In genomic region chr10:123262456-123262855, GRCh38 we compare ENCODE assay signal across 19 cellular contexts.
A peak's percentile ranks its signal among the peaks of the same experiment; 100 is the strongest.
DNase-seq lines count a peak whose midpoint lies in the region; ATAC-seq and TF ChIP-seq lines count a peak whose summit lies in the region.
"Had no signal": no experiment of that assay in that cellular context is flagged by ENCODE, and none has a peak within 500 bp of the region (broad histone marks: within the 10 kb centered on the region; RNA-seq: fewer than 3 reads in every experiment).

No MANE protein-coding gene starts in this region.

- peak; percentile 20 for DNase-seq in HT1080 (ENCODE audit: low read depth)
- peak; percentile 10 for DNase-seq in NCI-H524 treated with DMSO at 0.1 percent for 48 hours (lab: John Stamatoyannopoulos, UW)
- peak; percentile 64 to 76 for DNase-seq in SJCRH30
- peak; percentile 89 for DNase-seq in myocyte (ENCODE audit: low read depth)
- no peak for DNase-seq in posterior vena cava (ENCODE audit: low spot score)
- no peak for DNase-seq in lower lobe of right lung
- DNase-seq: Caco-2; CD4-positive, CD25-positive, alpha-beta regulatory T cell; CD8-positive, alpha-beta T cell; DMS153; DND-41; H9 had no signal

- H3K27ac ChIP-seq in SJCRH30 (no peak overlapping the region), lower lobe of right lung (no peak overlapping the region)
- H3K27ac ChIP-seq: 22Rv1, BLaER1, C4-2B had no signal

- H3K36me3 ChIP-seq in SJCRH30 (no peaks in the 10 kb centered on the region), lower lobe of right lung (no peaks in the 10 kb centered on the region)

- H3K27me3 ChIP-seq in SJCRH30 (no peaks in the 10 kb centered on the region), lower lobe of right lung (ENCODE audit: low read depth) (no peaks in the 10 kb centered on the region)
- H3K27me3 ChIP-seq: BLaER1 had no signal

- ATAC-seq in GM21717 (IDR thresholded peaks at IDR 0.05; ENCODE audit: unreplicated experiment), result no peak
- ATAC-seq in HG02885 (IDR thresholded peaks at IDR 0.05; ENCODE audit: poor library complexity, unreplicated experiment), result no peak
- ATAC-seq in lower lobe of right lung, result no peak
- ATAC-seq: CD8-positive, alpha-beta T cell; GM23338; HCT116 had no signal

- intact Hi-C loops in posterior vena cava (cut with DNase I) (no loop called here), lower lobe of right lung (cut with DNase I) (no loop called here)

- H3K4me1 ChIP-seq in SJCRH30 (0 out of 2 replicates have a peak, but pooled peaks cover 3% of the 10 kb centered on the region), lower lobe of right lung (no peaks in the 10 kb centered on the region)
- H3K4me1 ChIP-seq: BLaER1, Caco-2 had no signal

- H3K4me3 ChIP-seq in SJCRH30 (no peak overlapping the region), lower lobe of right lung (no peak overlapping the region)
- H3K4me3 ChIP-seq: BLaER1, GM23338 had no signal

- H3K9me3 ChIP-seq in SJCRH30 (replicated peaks) (no peaks in the 10 kb centered on the region), lower lobe of right lung (no peaks in the 10 kb centered on the region)
- H3K9me3 ChIP-seq: BLaER1, Caco-2 had no signal

- no peak for TF ChIP-seq CTCF in lower lobe of right lung (IDR thresholded peaks at IDR 0.05)

Comparison
In these comparisons a context has a peak if more than half of its experiments do, and no peak if none do; other contexts are left out.
1. DNase-seq: peak in HT1080 (single experiment), NCI-H524 treated with DMSO at 0.1 percent for 48 hours (single experiment), SJCRH30 (2 of 2) and myocyte (single experiment); none in posterior vena cava (single experiment) and lower lobe of right lung (single experiment).